Comparison of ENCODE assay signal across 8 cellular contexts in genomic region chr3:88058322-88058592, GRCh38. TPM values are rescaled to one million over a fixed set of nuclear protein-coding genes. Genes with fewer than 3 reads are reported as not detected.
DNase-seq lines count a peak whose midpoint lies in the region; ATAC-seq, FAIRE-seq and TF ChIP-seq lines count a peak whose summit lies in the region.

No MANE protein-coding gene starts in this region.

- H3K4me1 ChIP-seq in Loucy (ENCODE audit: insufficient read depth, low read length, poor library complexity, severe bottlenecking): peaks cover 59% of the 10 kb centered on the region

- no peaks in the 10 kb centered on the region for H3K9me3 ChIP-seq in Loucy (ENCODE audit: insufficient read depth, low read depth, low read length)

- peak overlapping the region; percentile 85 for H3K9ac ChIP-seq in Loucy (ENCODE audit: low read depth, low read length, poor library complexity, severe bottlenecking)

- H3K27me3 ChIP-seq in Loucy (ENCODE audit: insufficient read depth, low read length, poor library complexity, severe bottlenecking): no peaks in the 10 kb centered on the region

- no peak for FAIRE-seq in RCC 7860 (lab: Jason Lieb, UNC)

- H3K79me2 ChIP-seq in Loucy (ENCODE audit: insufficient read depth, low read length): peaks cover 85% of the 10 kb centered on the region

- H3K27ac Mint-ChIP-seq in effector memory CD8-positive, alpha-beta T cell: peak overlapping the region; percentile 94 to 95

- H2AFZ ChIP-seq in Loucy (ENCODE audit: low read length): peak overlapping the region; percentile 82

- H3K4me1 Mint-ChIP-seq in effector memory CD8-positive, alpha-beta T cell (ENCODE audit: low read depth in 2 of 2): peaks cover 25 to 50% of the 10 kb centered on the region in 2 donors

- peak; percentile 36 for DNase-seq in NCI-H748 treated with DMSO at 0.1 percent for 48 hours (lab: John Stamatoyannopoulos, UW)
- no peak for DNase-seq in NCI-H748 (lab: John Stamatoyannopoulos, UW; ENCODE audit: unreplicated experiment)
- DNase-seq in effector memory CD8-positive, alpha-beta T cell: no peak
- peak; percentile 38 for DNase-seq in omental fat pad (ENCODE audit: low spot score)
- no peak for DNase-seq in RCC 7860 (ENCODE audit: low spot score)
- DNase-seq in middle frontal gyrus (ENCODE audit: extremely low spot score, low spot score): no peak
- no peak for DNase-seq in NCI-H2196 treated with DMSO at 0.1 percent for 48 hours (lab: John Stamatoyannopoulos, UW; ENCODE audit: unreplicated experiment)

- TF ChIP-seq CTCF in Loucy (conservative IDR thresholded peaks at IDR 0.05; ENCODE audit: low read length) (no peak), omental fat pad (IDR thresholded peaks at IDR 0.05) (no peak)

- H3F3A ChIP-seq in Loucy (ENCODE audit: low read depth): no peaks in the 10 kb centered on the region

- H3K27me3 Mint-ChIP-seq in effector memory CD8-positive, alpha-beta T cell: no peaks in the 10 kb centered on the region

- peak overlapping the region; percentile 84 for H3K4me2 ChIP-seq in Loucy (ENCODE audit: low read depth, low read length, poor library complexity, severe bottlenecking)

- H3K4me3 ChIP-seq in Loucy (ENCODE audit: low read length, poor library complexity, severe bottlenecking): peak overlapping the region; percentile 81

- ATAC-seq in effector memory CD8-positive, alpha-beta T cell (replicated peaks): no peak
- ATAC-seq in omental fat pad (ENCODE audit: low FRiP score): peak; percentile 52

- peaks cover 86% of the 10 kb centered on the region for H4K20me1 ChIP-seq in Loucy (ENCODE audit: insufficient read depth, low read length, poor library complexity, severe bottlenecking)

- no peaks in the 10 kb centered on the region for H3K9me3 Mint-ChIP-seq in effector memory CD8-positive, alpha-beta T cell

- H3K36me3 Mint-ChIP-seq in effector memory CD8-positive, alpha-beta T cell (ENCODE audit: insufficient read depth): peaks cover 55% of the 10 kb centered on the region

- H3K4me3 Mint-ChIP-seq in effector memory CD8-positive, alpha-beta T cell: peak overlapping the region; percentile 93 to 97

- no peaks in the 10 kb centered on the region for H3K9me2 ChIP-seq in Loucy (replicated peaks; ENCODE audit: low read depth, low read length)

- H3K36me3 ChIP-seq in Loucy (ENCODE audit: insufficient read depth, low read length): peaks cover 14% of the 10 kb centered on the region; the same call in 1 of the 2 replicates

RNA-seq across cellular contexts. Expression of gene CGGBP1, which starts 0.5 kb away (rescaled TPM):
- total RNA-seq in omental fat pad: 10 to 100 TPM; 48.4 to 87.5 (median 60.7) TPM

RNA-seq across cellular contexts. Expression of gene ZNF654, which starts 0.8 kb away (rescaled TPM):
- total RNA-seq in omental fat pad: 10 to 100 TPM; 12.5 to 19.2 (median 16.0) TPM

Comparison
In these comparisons a context has a peak if more than half of its experiments do, and no peak if none do; other contexts are left out.
1. DNase-seq: peak in NCI-H748 treated with DMSO at 0.1 percent for 48 hours (single experiment) and omental fat pad (single experiment); none in NCI-H748 (single experiment), effector memory CD8-positive, alpha-beta T cell (0 of 3), RCC 7860 (single experiment), middle frontal gyrus (single experiment) and NCI-H2196 treated with DMSO at 0.1 percent for 48 hours (single experiment).